8 cellular contexts compared by ENCODE assay signal in the genomic region with DNA sequence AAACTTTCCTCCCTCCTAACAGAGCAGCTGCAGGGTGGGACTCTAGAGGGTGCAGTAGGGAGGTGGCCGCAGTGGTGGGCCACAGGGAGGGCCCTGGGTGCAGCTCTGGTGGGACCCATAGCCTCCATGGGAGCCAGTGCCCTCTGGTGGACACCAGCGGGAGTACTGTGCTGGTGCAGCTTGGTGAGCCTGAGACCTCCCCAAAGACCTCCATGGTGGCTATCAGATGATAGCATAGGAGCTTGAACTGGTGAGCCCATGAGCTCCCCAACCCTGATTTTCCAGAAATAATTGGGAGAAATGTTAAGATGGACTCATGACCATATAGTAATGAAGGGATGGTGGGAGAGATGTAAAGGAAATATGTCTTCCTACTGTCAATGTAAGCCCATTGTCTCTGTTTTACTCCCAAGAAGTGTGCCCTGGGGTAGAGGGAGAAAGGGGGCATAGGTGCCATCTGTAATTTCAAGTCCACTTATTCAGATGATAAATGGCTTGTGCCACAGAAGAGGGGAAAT.
DNase-seq lines count a peak whose midpoint lies in the region; ATAC-seq lines count a peak whose summit lies in the region.

No MANE protein-coding gene starts in this region.

- peak; percentile 19 for DNase-seq in stimulated activated CD4-positive, alpha-beta T cell treated with anti-CD3 and anti-CD28 coated beads, Interleukin-12 subunit alpha, Interleukin-12 subunit beta, amount 100 ng/mL, for 4 hours
- no peak for DNase-seq in stimulated activated CD4-positive, alpha-beta T cell treated with anti-CD3 and anti-CD28 coated beads, Interleukin-4, amount 100 ng/mL, for 24 hours
- peak; percentile 39 for DNase-seq in OCI-M1 (lab: John Stamatoyannopoulos, UW)
- peak; percentile 17 for DNase-seq in cerebellar cortex (ENCODE audit: low spot score)
- DNase-seq in stimulated activated CD4-positive, alpha-beta T cell treated with anti-CD3 and anti-CD28 coated beads, Interleukin-15, amount 100 ng/mL, for 48 hours (ENCODE audit: low read depth in 2 of 2) = peak; percentile 2 to 15
- no peak for DNase-seq in aorta
- DNase-seq in NCI-H446 treated with DMSO at 0.1 percent for 48 hours (lab: John Stamatoyannopoulos, UW) = no peak

- H3K9me3 ChIP-seq in aorta (ENCODE audit: control insufficient read depth, low read length) = no peaks in the 10 kb centered on the region

- H3K27ac ChIP-seq in aorta (ENCODE audit: low read depth in 1 of 2, low read length in 2 of 2) = no peak overlapping the region

- peak; percentile 78 for ATAC-seq in HG02759 (IDR thresholded peaks at IDR 0.05; ENCODE audit: unreplicated experiment)
- no peak for ATAC-seq in aorta (ENCODE audit: low FRiP score)

- H3K36me3 ChIP-seq in aorta (ENCODE audit: control insufficient read depth in 1 of 2, insufficient read depth in 2 of 2, low read length in 1 of 2) = no peaks in the 10 kb centered on the region

- no peak overlapping the region for H3K4me3 ChIP-seq in aorta (ENCODE audit: low read length in 2 of 2)

- no peaks in the 10 kb centered on the region for H3K27me3 ChIP-seq in aorta (ENCODE audit: control insufficient read depth in 1 of 2, insufficient read depth in 2 of 2, low read length in 1 of 2)

- 71 to 73% methylated on average over 2 of the region's 2 CpGs for WGBS in aorta, 2 donors

- H3K4me1 ChIP-seq in aorta (ENCODE audit: control insufficient read depth in 1 of 2, insufficient read depth in 2 of 2, low read length in 2 of 2) = no peaks in the 10 kb centered on the region

- intact Hi-C loops in aorta (cut with DNase I) = no loop called here

Comparison
In these comparisons a context has a peak if more than half of its experiments do, and no peak if none do; other contexts are left out.
1. DNase-seq: peak in stimulated activated CD4-positive, alpha-beta T cell treated with anti-CD3 and anti-CD28 coated beads, Interleukin-12 subunit alpha, Interleukin-12 subunit beta, amount 100 ng/mL, for 4 hours (single experiment), OCI-M1 (single experiment), cerebellar cortex (single experiment) and stimulated activated CD4-positive, alpha-beta T cell treated with anti-CD3 and anti-CD28 coated beads, Interleukin-15, amount 100 ng/mL, for 48 hours (2 of 2); none in stimulated activated CD4-positive, alpha-beta T cell treated with anti-CD3 and anti-CD28 coated beads, Interleukin-4, amount 100 ng/mL, for 24 hours (single experiment), aorta (0 of 2) and NCI-H446 treated with DMSO at 0.1 percent for 48 hours (single experiment).